ENCODE assay signal across 22 cellular contexts in the genomic region with DNA sequence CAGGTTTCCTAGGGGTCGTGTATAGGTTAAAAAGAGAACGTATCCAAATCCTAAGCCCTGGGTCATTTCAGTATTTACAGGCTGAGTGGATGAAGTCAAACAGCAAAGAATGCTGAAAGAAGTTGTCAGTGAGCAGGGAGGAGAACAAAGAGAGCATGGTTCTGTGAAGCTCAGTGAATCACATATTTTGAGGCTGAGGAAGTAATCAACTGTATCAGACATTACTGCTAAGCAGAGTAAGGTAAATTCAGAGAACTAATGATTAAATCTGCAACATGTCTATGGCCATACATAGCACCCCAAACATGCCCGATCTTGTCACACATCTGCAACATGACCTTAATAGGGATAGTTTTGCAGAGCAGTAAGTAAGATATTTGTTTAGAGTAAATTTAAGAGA.
DNase-seq lines count a peak whose midpoint lies in the region; ATAC-seq and TF ChIP-seq lines count a peak whose summit lies in the region.
"Had no signal": no experiment of that assay in that cellular context is flagged by ENCODE, and none has a peak within 500 bp of the region (broad histone marks: within the 10 kb centered on the region; RNA-seq: fewer than 3 reads in every experiment).

No MANE protein-coding gene starts in this region.

- TF ChIP-seq EP300 in SK-N-SH (IDR thresholded peaks at IDR 0.05; ENCODE audit: borderline replicate concordance in 1 of 2, low read depth in 1 of 2, low read length in 1 of 2) = no peak

- H3K36me3 ChIP-seq in SK-N-SH (replicated peaks in 1 of 2; ENCODE audit: control insufficient read depth in 1 of 2, insufficient read depth in 2 of 2, low read length in 1 of 2) = no peaks in the 10 kb centered on the region
- H3K36me3 ChIP-seq: HAP-1 had no signal

- H3K9me2 ChIP-seq in SK-N-SH = no peaks in the 10 kb centered on the region; the same call in 1 of the 2 replicates

- POLR2A ChIA-PET in SK-N-SH (lab: Yijun Ruan, JAX) = no interaction called here

- H3K36me3 Mint-ChIP-seq in neural crest cell (ENCODE audit: low read depth) = no peaks in the 10 kb centered on the region
- H3K36me3 Mint-ChIP-seq: CD14-positive monocyte had no signal

- no peaks in the 10 kb centered on the region for H3K79me2 ChIP-seq in SK-N-SH (ENCODE audit: insufficient read depth)

- CTCF ChIA-PET in SK-N-SH (lab: Yijun Ruan, JAX) = no interaction called here

- H3K9me3 ChIP-seq in SK-N-SH = no peaks in the 10 kb centered on the region; the same call in 1 of the 2 replicates
- H3K9me3 ChIP-seq: HAP-1 had no signal

- H3K4me3 ChIP-seq in SK-N-SH (ENCODE audit: low read depth in 2 of 2, low read length in 1 of 2) = no peak overlapping the region
- H3K4me3 ChIP-seq: HAP-1 had no signal

- H3K4me2 ChIP-seq in SK-N-SH = no peak overlapping the region
- H3K4me2 ChIP-seq: KMS-11 had no signal

- no peak for TF ChIP-seq CTCF in foreskin keratinocyte (conservative IDR thresholded peaks at IDR 0.05)
- TF ChIP-seq CTCF in neural crest cell (conservative IDR thresholded peaks at IDR 0.05) = no peak
- TF ChIP-seq CTCF in SK-N-SH (IDR thresholded peaks at IDR 0.05) = no peak

- H3F3A ChIP-seq in SK-N-SH (replicated peaks; ENCODE audit: insufficient read depth) = no peaks in the 10 kb centered on the region

- no peaks in the 10 kb centered on the region for H3K27me3 ChIP-seq in foreskin keratinocyte
- H3K27me3 ChIP-seq in SK-N-SH (ENCODE audit: insufficient read depth) = no peaks in the 10 kb centered on the region

- H3K27me3 Mint-ChIP-seq in neural crest cell (ENCODE audit: low read depth) = no peaks in the 10 kb centered on the region
- H3K27me3 Mint-ChIP-seq: B cell had no signal

- DNase-seq in ELR (ENCODE audit: low read depth) (peak; percentile 8), astrocyte of the hippocampus (ENCODE audit: low read depth, low spot score) (peak; percentile 14), foreskin keratinocyte (peak; percentile 69 to 82), neural crest cell (ENCODE audit: low read depth, low spot score) (no peak), SK-N-SH (no peak)
- DNase-seq: DMS53, GF-D8, IMR-90, NCI-H1105, NCI-H146, NCI-H2029, NCI-H2171 treated with DMSO at 0.1 percent for 48 hours, NCI-H524 treated with DMSO at 0.1 percent for 48 hours, OCI-M1, Right ventricle myocardium superior had no signal

- H3K4me1 ChIP-seq in foreskin keratinocyte (peaks cover 9% of the 10 kb centered on the region), SK-N-SH (ENCODE audit: control insufficient read depth in 1 of 2, insufficient read depth in 2 of 2, low read depth in 1 of 2, low read length in 1 of 2) (no peaks in the 10 kb centered on the region)
- H3K4me1 ChIP-seq: HAP-1 had no signal

- WGBS in SK-N-SH (ENCODE audit: low lambda C conversion rate) = 37% methylated on average over 3 of the region's 3 CpGs

- no peak for TF ChIP-seq RAD21 in SK-N-SH (IDR thresholded peaks at IDR 0.05; ENCODE audit: low read length)

- no peak overlapping the region for H3K9ac ChIP-seq in SK-N-SH
- H3K9ac ChIP-seq: KMS-11 had no signal

- H3K27ac ChIP-seq in foreskin keratinocyte (no peak overlapping the region), SK-N-SH (ENCODE audit: low read depth in 2 of 2, low read length in 1 of 2) (no peak overlapping the region)
- H3K27ac ChIP-seq: KMS-11 had no signal

- no peaks in the 10 kb centered on the region for H3K9me3 Mint-ChIP-seq in neural crest cell
- H3K9me3 Mint-ChIP-seq: CD14-positive monocyte had no signal

- ATAC-seq in foreskin keratinocyte (peak; percentile 86), HG03097 (IDR thresholded peaks at IDR 0.05; ENCODE audit: low FRiP score, unreplicated experiment) (no peak), GM21515 (IDR thresholded peaks at IDR 0.05; ENCODE audit: unreplicated experiment) (no peak), HG03378 (IDR thresholded peaks at IDR 0.05; ENCODE audit: unreplicated experiment) (no peak)

- peak overlapping the region; percentile 31 for H3K27ac Mint-ChIP-seq in neural crest cell (ENCODE audit: unreplicated experiment)
- H3K27ac Mint-ChIP-seq: B cell, CD14-positive monocyte had no signal

- H4K20me1 ChIP-seq in SK-N-SH (ENCODE audit: insufficient read depth) = no peaks in the 10 kb centered on the region

- H2AFZ ChIP-seq in SK-N-SH (ENCODE audit: low read depth) = no peak overlapping the region

- peaks cover 10% of the 10 kb centered on the region for H3K4me1 Mint-ChIP-seq in neural crest cell
- H3K4me1 Mint-ChIP-seq: B cell, CD14-positive monocyte had no signal

- H3K4me3 Mint-ChIP-seq in neural crest cell = no peak overlapping the region
- H3K4me3 Mint-ChIP-seq: B cell, CD14-positive monocyte had no signal

TF ChIP-seq in SK-N-SH, 30 proteins besides CTCF, POLR2A, EP300 and RAD21:
- TF ChIP-seq EZH2phosphoT487 (IDR thresholded peaks at IDR 0.05; ENCODE audit: borderline replicate concordance, low read depth) (no peak), RFX5 (IDR thresholded peaks at IDR 0.05; ENCODE audit: low read length) (no peak), FOSL2 (IDR thresholded peaks at IDR 0.05; ENCODE audit: borderline replicate concordance, low read depth) (no peak), MEF2A (IDR thresholded peaks at IDR 0.05; ENCODE audit: borderline replicate concordance, low read depth) (no peak), SIN3A (IDR thresholded peaks at IDR 0.05; ENCODE audit: borderline replicate concordance, low read depth, low read length) (no peak), RXRA (IDR thresholded peaks at IDR 0.05; ENCODE audit: borderline replicate concordance, low read depth) (no peak), REST (IDR thresholded peaks at IDR 0.05; ENCODE audit: low read depth, low read length) (no peak)

Comparison
In these comparisons a context has a peak if more than half of its experiments do, and no peak if none do; other contexts are left out.
1. DNase-seq: peak in ELR (single experiment), astrocyte of the hippocampus (single experiment) and foreskin keratinocyte (2 of 2); none in neural crest cell (single experiment) and SK-N-SH (single experiment).